17 cellular contexts compared by ENCODE assay signal in the genomic region with DNA sequence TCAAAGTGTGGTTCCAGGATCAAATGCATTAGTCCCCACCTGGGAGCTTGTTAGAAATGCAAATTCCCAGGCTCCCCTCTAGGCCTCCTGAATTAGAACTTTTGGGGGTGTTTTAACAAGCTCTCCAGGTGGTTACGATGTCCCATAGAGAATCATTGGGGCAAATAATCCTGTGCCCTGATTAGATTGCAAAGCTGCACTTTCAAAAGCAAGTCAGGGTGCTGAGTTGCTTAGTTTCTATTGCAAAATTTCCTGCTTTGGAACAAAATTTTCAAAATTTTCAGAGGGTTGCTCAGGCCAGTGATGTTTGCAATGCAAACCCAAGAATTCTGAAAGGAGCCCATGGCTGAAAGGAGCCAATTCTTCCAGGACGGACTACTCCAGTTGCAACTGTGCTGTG.
A peak's percentile ranks its signal among the peaks of the same experiment; 100 is the strongest.
DNase-seq lines count a peak whose midpoint lies in the region; ATAC-seq and TF ChIP-seq lines count a peak whose summit lies in the region.
"Had no signal": no experiment of that assay in that cellular context is flagged by ENCODE, and none has a peak within 500 bp of the region (broad histone marks: within the 10 kb centered on the region; RNA-seq: fewer than 3 reads in every experiment).

No MANE protein-coding gene starts in this region.

- H4K8ac ChIP-seq in mesenchymal stem cell (ENCODE audit: low read length): no peak overlapping the region

- H2BK120ac ChIP-seq in mesenchymal stem cell (ENCODE audit: low read depth, low read length): no peak overlapping the region

- no peak overlapping the region for H3K4me2 ChIP-seq in mesenchymal stem cell (ENCODE audit: low read length, poor library complexity, severe bottlenecking)
- H3K4me2 ChIP-seq: A549 had no signal

- H3K79me1 ChIP-seq in mesenchymal stem cell (replicated peaks; ENCODE audit: low read length, poor library complexity, severe bottlenecking): peaks cover 2% of the 10 kb centered on the region

- H3K36me3 ChIP-seq in mesenchymal stem cell (ENCODE audit: control insufficient read depth in 1 of 2, insufficient read depth in 2 of 2, low read depth in 1 of 2, low read length in 2 of 2): no peaks in the 10 kb centered on the region
- no peaks in the 10 kb centered on the region for H3K36me3 ChIP-seq in tibial artery

- no peak for TF ChIP-seq CTCF in choroid plexus epithelial cell (conservative IDR thresholded peaks at IDR 0.05; ENCODE audit: low read depth, low read length)
- TF ChIP-seq CTCF in tibial artery (IDR thresholded peaks at IDR 0.05): no peak

- H3K4me1 ChIP-seq in mesenchymal stem cell (ENCODE audit: control insufficient read depth, insufficient read depth, low read depth, low read length): peaks cover 8% of the 10 kb centered on the region
- peaks cover 0 to 47% (median 32%) of the 10 kb centered on the region in 4 donors for H3K4me1 ChIP-seq in tibial artery

- H3K14ac ChIP-seq in mesenchymal stem cell (ENCODE audit: low read length in 2 of 2): no peak overlapping the region

- 94% methylated on average over 2 of the region's 2 CpGs for WGBS in mesenchymal stem cell

- no peak overlapping the region for H2AFZ ChIP-seq in mesenchymal stem cell (ENCODE audit: low read depth, low read length)

- H2BK5ac ChIP-seq in mesenchymal stem cell (ENCODE audit: low read depth, low read length, poor library complexity, severe bottlenecking): no peak overlapping the region

- H3K27ac ChIP-seq in mesenchymal stem cell (ENCODE audit: low read length, poor library complexity, severe bottlenecking) (no peak overlapping the region), tibial artery (peak overlapping the region; percentile 84 to 91)
- H3K27ac ChIP-seq: A549 had no signal

- H3K9me3 ChIP-seq in mesenchymal stem cell (ENCODE audit: control insufficient read depth, low read length) (no peaks in the 10 kb centered on the region), tibial artery (no peaks in the 10 kb centered on the region)
- H3K9me3 ChIP-seq: A549 had no signal

- DNase-seq in SIG-M5 treated with dmso at 0.1 percent for 504 hours (lab: John Stamatoyannopoulos, UW; ENCODE audit: unreplicated experiment) (peak; percentile 3), SIG-M5 (lab: John Stamatoyannopoulos, UW) (no peak), choroid plexus epithelial cell (ENCODE audit: low read depth) (peak; percentile 5), mesenchymal stem cell (no peak), tibial artery (no peak), hippocampal formation (lab: John Stamatoyannopoulos, UW) (no peak), NAMALWA (ENCODE audit: low spot score) (no peak)
- DNase-seq: CD8-positive, alpha-beta T cell; DMS79 treated with DMSO at 0.1 percent for 48 hours; kidney; MV-4-11; NCI-H526; small intestine; T-cell had no signal

- H2AK5ac ChIP-seq in mesenchymal stem cell (ENCODE audit: low read length, severe bottlenecking): no peak overlapping the region

- H3K9ac ChIP-seq in mesenchymal stem cell (ENCODE audit: low read length): peak overlapping the region; percentile 99

- no peak overlapping the region for H3K4ac ChIP-seq in mesenchymal stem cell (ENCODE audit: low read depth in 1 of 2, low read length in 2 of 2)

- intact Hi-C loops in tibial artery (cut with DNase I; ENCODE audit: low total_unique reads): loop anchor here (5.0 to 10.0 kb wide), 3 partner anchors 308 to 568 kb away; no protein-coding TSS in a partner anchor

- no peak overlapping the region for H2BK15ac ChIP-seq in mesenchymal stem cell (ENCODE audit: low read depth, poor library complexity, severe bottlenecking)

- H3K18ac ChIP-seq in mesenchymal stem cell (ENCODE audit: low read depth in 1 of 2, low read length in 2 of 2): no peak overlapping the region

- H3K23ac ChIP-seq in mesenchymal stem cell (ENCODE audit: low read length in 2 of 2): no peak overlapping the region

- ATAC-seq in HG03139 (IDR thresholded peaks at IDR 0.05; ENCODE audit: unreplicated experiment): no peak
- ATAC-seq: A549; CD8-positive, alpha-beta T cell; Panc1; T-cell had no signal

- no peak overlapping the region for H4K91ac ChIP-seq in mesenchymal stem cell (ENCODE audit: low read length)

- no peak overlapping the region for H2BK12ac ChIP-seq in mesenchymal stem cell (ENCODE audit: low read length in 2 of 2)

- no peaks in the 10 kb centered on the region for H3K27me3 ChIP-seq in mesenchymal stem cell (ENCODE audit: control insufficient read depth in 1 of 2, insufficient read depth in 1 of 2, low read length in 2 of 2)
- no peaks in the 10 kb centered on the region for H3K27me3 ChIP-seq in tibial artery

- H3K4me3 ChIP-seq in choroid plexus epithelial cell (ENCODE audit: low read depth, low read length) (no peak overlapping the region), mesenchymal stem cell (ENCODE audit: insufficient read depth in 1 of 2, low read depth in 1 of 2, low read length in 2 of 2) (no peak overlapping the region), tibial artery (no peak overlapping the region)
- H3K4me3 ChIP-seq: A549 had no signal

Comparison
In these comparisons a context has a peak if more than half of its experiments do, and no peak if none do; other contexts are left out.
1. DNase-seq: peak in SIG-M5 treated with dmso at 0.1 percent for 504 hours (single experiment) and choroid plexus epithelial cell (single experiment); none in SIG-M5 (single experiment), mesenchymal stem cell (single experiment), tibial artery (0 of 2), hippocampal formation (0 of 2) and NAMALWA (single experiment).